Comparison of ENCODE assay signal across 8 cellular contexts in the genomic region with DNA sequence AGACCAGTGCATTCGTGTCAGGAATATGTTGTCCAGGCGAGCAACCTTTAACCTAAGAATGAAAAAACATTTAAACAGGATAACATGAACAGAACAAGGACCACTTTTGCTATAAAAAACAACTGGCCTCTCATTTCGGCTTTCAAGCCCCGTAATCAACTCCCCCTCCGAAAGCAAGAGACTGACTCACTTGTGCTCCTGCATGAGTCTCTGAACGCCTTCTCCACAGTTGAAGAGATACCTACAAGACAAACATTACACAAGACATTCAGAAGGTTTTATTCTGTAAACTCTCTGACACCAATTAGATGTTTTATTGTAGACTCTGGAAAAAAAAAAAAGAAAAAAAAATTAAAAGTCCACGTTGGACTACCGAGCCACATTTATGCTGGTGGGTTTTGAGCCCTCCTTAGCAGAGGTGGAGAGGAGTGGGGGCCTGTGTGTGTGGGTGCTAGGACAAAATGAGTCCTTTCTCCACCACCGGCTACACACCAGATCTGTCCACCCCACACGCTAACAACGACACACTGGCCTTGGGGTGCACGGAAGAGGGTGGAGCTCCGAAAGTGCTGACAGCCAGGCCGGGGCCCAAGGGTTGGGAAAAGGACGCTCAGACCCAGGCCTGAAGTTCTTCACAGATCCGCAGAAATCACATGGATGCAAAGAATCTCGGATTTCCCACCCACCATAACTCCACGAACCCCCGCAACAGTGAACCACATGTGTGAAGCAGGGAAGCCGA. TPM values are rescaled to one million over a fixed set of nuclear protein-coding genes. Genes with fewer than 3 reads are reported as not detected.
A peak's percentile ranks its signal among the peaks of the same experiment; 100 is the strongest.
DNase-seq lines count a peak whose midpoint lies in the region; ATAC-seq, FAIRE-seq and TF ChIP-seq lines count a peak whose summit lies in the region.

No MANE protein-coding gene starts in this region.

- no peaks in the 10 kb centered on the region for H3K9me3 ChIP-seq in Peyer's patch

- peak overlapping the region; percentile 92 to 99 (median 98) for H3K4me3 Mint-ChIP-seq in nephron

- peaks cover 0 to 42% (median 0%) of the 10 kb centered on the region in 3 donors for H3K36me3 ChIP-seq in Peyer's patch

- peak overlapping the region in 2 of 3 experiments; percentile 79 to 98 for H3K27ac Mint-ChIP-seq in nephron

- H3K4me1 Mint-ChIP-seq in nephron: peaks cover 12% of the 10 kb centered on the region

- no peak for TF ChIP-seq POLR2A in Peyer's patch (IDR thresholded peaks at IDR 0.05)

- H3K27me3 Mint-ChIP-seq in nephron (ENCODE audit: low read depth): no peaks in the 10 kb centered on the region

- peaks cover 0 to 11% (median 0%) of the 10 kb centered on the region in 4 donors for H3K4me1 ChIP-seq in Peyer's patch

- no peaks in the 10 kb centered on the region for H3K27me3 ChIP-seq in Peyer's patch

- FAIRE-seq in GM18507 (lab: Jason Lieb, UNC): peak; percentile 46

- TF ChIP-seq CTCF in Peyer's patch (IDR thresholded peaks at IDR 0.05): no peak
- no peak for TF ChIP-seq CTCF in nephron (IDR thresholded peaks at IDR 0.05; ENCODE audit: unreplicated experiment in 3 of 3)

- H3K27ac ChIP-seq in Peyer's patch (peak overlapping the region; percentile 75 to 95 (median 88)), epithelial cell of prostate (peak overlapping the region; percentile 86)

- peaks cover 36% of the 10 kb centered on the region for H3K36me3 Mint-ChIP-seq in nephron (ENCODE audit: low read depth)

- H3K4me3 ChIP-seq in Peyer's patch: peak overlapping the region; percentile 87 to 98 (median 90)

- ATAC-seq in HG02642 (IDR thresholded peaks at IDR 0.05; ENCODE audit: poor library complexity, unreplicated experiment): peak; percentile 10

- no peaks in the 10 kb centered on the region for H3K9me3 Mint-ChIP-seq in nephron

- DNase-seq in GM18507 (ENCODE audit: extremely low spot score, insufficient read length, low read depth) (no peak), Peyer's patch (peak in 1 of 3 donors; percentile 52), epithelial cell of prostate (ENCODE audit: low read depth, low spot score) (no peak), islet precursor cell (no peak), LoVo (ENCODE audit: low spot score) (no peak)
- no peak for DNase-seq in activated CD8-positive, alpha-beta memory T cell treated with anti-CD3 and anti-CD28 coated beads, Interleukin-2, amount 50 U/mL, for 4 hours

RNA-seq across cellular contexts. Expression of gene ELAC2, which starts 0.8 kb away (rescaled TPM):
- total RNA-seq in Peyer's patch: 100 to 1,000 TPM in 1 of 4 donors, 10 to 100 TPM in 3; 57.1 to 235 (median 93.7) TPM
